Comparison of ENCODE assay signal across 23 cellular contexts in genomic region chr15:91496754-91497691, GRCh38.
DNase-seq lines count a peak whose midpoint lies in the region; ATAC-seq and TF ChIP-seq lines count a peak whose summit lies in the region.
"Had no signal": no experiment of that assay in that cellular context is flagged by ENCODE, and none has a peak within 500 bp of the region (broad histone marks: within the 10 kb centered on the region; RNA-seq: fewer than 3 reads in every experiment).

No MANE protein-coding gene starts in this region.

- no TSS peak for BruUV-seq in Calu3 (replicated peaks; lab: Mats Ljungman, UMichigan)

- H4K20me1 ChIP-seq in neural progenitor cell (ENCODE audit: low read depth), result no peaks in the 10 kb centered on the region

- DNase-seq in Calu3 (peak; percentile 18), NCI-H69 (lab: John Stamatoyannopoulos, UW) (peak; percentile 51), epithelial cell of esophagus (ENCODE audit: low read depth) (peak; percentile 40), neural progenitor cell (ENCODE audit: low spot score) (no peak), NCI-H524 (lab: John Stamatoyannopoulos, UW) (no peak), activated gamma-delta T cell treated with Interleukin-2 at 50 U/mL for 16 hours (no peak)
- no peak for DNase-seq in activated CD8-positive, alpha-beta T cell treated with anti-CD3 and anti-CD28 coated beads for 36 hours
- DNase-seq in effector CD4-positive, alpha-beta T cell, result no peak
- DNase-seq: activated CD8-positive, alpha-beta memory T cell treated with anti-CD3 and anti-CD28 coated beads, Interleukin-2, amount 50 U/mL, for 48 hours; CD4-positive, CD25-positive, alpha-beta regulatory T cell; cerebellar nuclear complex; heart left ventricle; IMR-90; naive thymus-derived CD8-positive, alpha-beta T cell; NCI-H1417 treated with DMSO at 0.1 percent for 48 hours; NCI-H510A; stimulated activated CD4-positive, alpha-beta T cell treated with anti-CD3 and anti-CD28 coated beads, Interleukin-4, amount 100 ng/mL, for 4 hours; stimulated activated naive CD4-positive, alpha-beta T cell treated with Interleukin-2 at 50 U/mL for 16 hours had no signal

- intact Hi-C loops in Calu3 (cut with micrococcal nuclease; ENCODE audit: unreplicated experiment), result no loop called here
- intact Hi-C loops in activated CD8-positive, alpha-beta T cell treated with anti-CD3 and anti-CD28 coated beads for 36 hours (cut with micrococcal nuclease), result no loop called here

- no peaks in the 10 kb centered on the region for H3K9me3 Mint-ChIP-seq in Calu3 (ENCODE audit: low read depth, unreplicated experiment)
- H3K9me3 Mint-ChIP-seq in neural progenitor cell, result no peaks in the 10 kb centered on the region
- H3K9me3 Mint-ChIP-seq in activated CD8-positive, alpha-beta T cell treated with anti-CD3 and anti-CD28 coated beads for 36 hours, result no peaks in the 10 kb centered on the region
- H3K9me3 Mint-ChIP-seq: activated T-helper 2 cell treated with anti-CD3 and anti-CD28 coated beads, Interferon-gamma antibody, Interleukin-2, Interleukin-4, amounts not matched to agents 10 μg/mL and 5 μg/mL and 100 μg/mL, durations not matched to agents 14 hours and 24 hours and 36 hours; naive thymus-derived CD8-positive, alpha-beta T cell had no signal

- H3K4me2 ChIP-seq in neural progenitor cell, result no peak overlapping the region

- no peaks in the 10 kb centered on the region for H3K27me3 ChIP-seq in neural progenitor cell

- no peaks in the 10 kb centered on the region for H3K36me3 ChIP-seq in neural progenitor cell
- H3K36me3 ChIP-seq: heart left ventricle, thoracic aorta had no signal

- peaks cover 14% of the 10 kb centered on the region for H3K4me1 ChIP-seq in neural progenitor cell
- H3K4me1 ChIP-seq: heart left ventricle had no signal

- H3K27me3 Mint-ChIP-seq in Calu3 (ENCODE audit: unreplicated experiment) (no peaks in the 10 kb centered on the region), neural progenitor cell (ENCODE audit: insufficient read depth, low read depth) (peaks cover 3% of the 10 kb centered on the region)
- H3K27me3 Mint-ChIP-seq in activated CD8-positive, alpha-beta T cell treated with anti-CD3 and anti-CD28 coated beads for 36 hours, result no peaks in the 10 kb centered on the region
- H3K27me3 Mint-ChIP-seq: activated naive CD8-positive, alpha-beta T cell had no signal

- no peak overlapping the region for H3K9ac ChIP-seq in neural progenitor cell

- no peaks in the 10 kb centered on the region for H3K9me3 ChIP-seq in neural progenitor cell (ENCODE audit: low read depth)
- H3K9me3 ChIP-seq: heart left ventricle, thoracic aorta had no signal

- TF ChIP-seq CTCF in Calu3 (IDR thresholded peaks at IDR 0.05; ENCODE audit: unreplicated experiment), result no peak
- TF ChIP-seq CTCF in epithelial cell of esophagus (IDR thresholded peaks at IDR 0.05; ENCODE audit: insufficient read depth, low read depth, low read length, missing control alignments), result no peak
- no peak for TF ChIP-seq CTCF in neural progenitor cell (IDR thresholded peaks at IDR 0.05)
- TF ChIP-seq CTCF in activated CD8-positive, alpha-beta T cell treated with anti-CD3 and anti-CD28 coated beads for 36 hours (IDR thresholded peaks at IDR 0.05), result no peak

- H3K4me1 Mint-ChIP-seq in Calu3 (ENCODE audit: low read depth, unreplicated experiment) (peaks cover 10% of the 10 kb centered on the region), neural progenitor cell (peaks cover 14% of the 10 kb centered on the region)
- no peaks in the 10 kb centered on the region for H3K4me1 Mint-ChIP-seq in activated CD8-positive, alpha-beta T cell treated with anti-CD3 and anti-CD28 coated beads for 36 hours (ENCODE audit: low read depth)

- H3K36me3 Mint-ChIP-seq in Calu3 (ENCODE audit: insufficient read depth, unreplicated experiment), result no peaks in the 10 kb centered on the region
- no peaks in the 10 kb centered on the region for H3K36me3 Mint-ChIP-seq in neural progenitor cell
- no peaks in the 10 kb centered on the region for H3K36me3 Mint-ChIP-seq in activated CD8-positive, alpha-beta T cell treated with anti-CD3 and anti-CD28 coated beads for 36 hours (ENCODE audit: low read depth)
- H3K36me3 Mint-ChIP-seq: CD4-positive, CD25-positive, alpha-beta regulatory T cell; naive thymus-derived CD8-positive, alpha-beta T cell had no signal

- H3F3A ChIP-seq in neural progenitor cell (ENCODE audit: low read depth), result peaks cover 14% of the 10 kb centered on the region

- POLR2A ChIA-PET in activated CD8-positive, alpha-beta T cell treated with anti-CD3 and anti-CD28 coated beads for 36 hours (lab: Charles Lee), result no interaction called here

- CTCF ChIA-PET in Calu3 (lab: Charles Lee), result interaction anchor here (0.8 to 1.0 kb wide), 4 partner anchors 18 to 239 kb away, joined by 3 read pairs; no protein-coding TSS in a partner anchor
- CTCF ChIA-PET in activated CD8-positive, alpha-beta T cell treated with anti-CD3 and anti-CD28 coated beads for 36 hours (lab: Charles Lee), result no interaction called here

- H3K79me2 ChIP-seq in neural progenitor cell (ENCODE audit: low read depth), result no peaks in the 10 kb centered on the region

- no peak for ATAC-seq in activated CD8-positive, alpha-beta T cell treated with anti-CD3 and anti-CD28 coated beads for 36 hours
- ATAC-seq: heart left ventricle; naive thymus-derived CD8-positive, alpha-beta T cell had no signal

- H3K27ac ChIP-seq in neural progenitor cell, result no peak overlapping the region
- H3K27ac ChIP-seq: epithelial cell of prostate, heart left ventricle, thoracic aorta had no signal

- H3K4me3 ChIP-seq in epithelial cell of esophagus (ENCODE audit: low read length) (no peak overlapping the region), neural progenitor cell (no peak overlapping the region)
- H3K4me3 ChIP-seq: heart left ventricle, SK-N-MC, thoracic aorta had no signal

- no peak overlapping the region for H3K27ac Mint-ChIP-seq in Calu3 (ENCODE audit: unreplicated experiment)
- no peak overlapping the region for H3K27ac Mint-ChIP-seq in neural progenitor cell
- no peak overlapping the region for H3K27ac Mint-ChIP-seq in activated CD8-positive, alpha-beta T cell treated with anti-CD3 and anti-CD28 coated beads for 36 hours
- H3K27ac Mint-ChIP-seq: activated naive CD8-positive, alpha-beta T cell; activated T-helper 2 cell treated with anti-CD3 and anti-CD28 coated beads, Interferon-gamma antibody, Interleukin-2, Interleukin-4, amounts not matched to agents 10 μg/mL and 5 μg/mL and 100 μg/mL, durations not matched to agents 14 hours and 24 hours and 36 hours had no signal

- H3K4me3 Mint-ChIP-seq in Calu3 (ENCODE audit: low read depth, unreplicated experiment) (no peak overlapping the region), neural progenitor cell (no peak overlapping the region)
- H3K4me3 Mint-ChIP-seq in activated CD8-positive, alpha-beta T cell treated with anti-CD3 and anti-CD28 coated beads for 36 hours, result no peak overlapping the region
- H3K4me3 Mint-ChIP-seq: activated naive CD8-positive, alpha-beta T cell; CD4-positive, CD25-positive, alpha-beta regulatory T cell; naive thymus-derived CD8-positive, alpha-beta T cell had no signal

- H2AFZ ChIP-seq in neural progenitor cell (replicated peaks), result peak overlapping the region; percentile 66

Comparison
In these comparisons a context has a peak if more than half of its experiments do, and no peak if none do; other contexts are left out.
1. DNase-seq: peak in Calu3 (single experiment), NCI-H69 (single experiment) and epithelial cell of esophagus (single experiment); none in neural progenitor cell (single experiment), activated CD8-positive, alpha-beta T cell treated with anti-CD3 and anti-CD28 coated beads for 36 hours (single experiment), NCI-H524 (0 of 2), effector CD4-positive, alpha-beta T cell (single experiment) and activated gamma-delta T cell treated with Interleukin-2 at 50 U/mL for 16 hours (single experiment).